In genomic region chr9:100084734-100085133, GRCh38 we compare ENCODE assay signal across 10 cellular contexts. TPM values are rescaled to one million over a fixed set of nuclear protein-coding genes. Genes with fewer than 3 reads are reported as not detected.
A peak's percentile ranks its signal among the peaks of the same experiment; 100 is the strongest.
DNase-seq lines count a peak whose midpoint lies in the region; ATAC-seq and TF ChIP-seq lines count a peak whose summit lies in the region.
"Had no signal": no experiment of that assay in that cellular context is flagged by ENCODE, and none has a peak within 500 bp of the region (broad histone marks: within the 10 kb centered on the region; RNA-seq: fewer than 3 reads in every experiment).

No MANE protein-coding gene starts in this region.

- H3K36me3 Mint-ChIP-seq in effector memory CD8-positive, alpha-beta T cell (ENCODE audit: insufficient read depth): no peaks in the 10 kb centered on the region

- no peak overlapping the region for H3K4me3 ChIP-seq in lower leg skin (ENCODE audit: low read depth, poor library complexity, severe bottlenecking)
- H3K4me3 ChIP-seq in spleen: peak overlapping the region in 2 of 8 donors; percentile 4 to 45
- H3K4me3 ChIP-seq: right lobe of liver had no signal

- peak overlapping the region in 4 of 8 donors; percentile 3 to 69 (median 62) for H3K27ac ChIP-seq in spleen
- H3K27ac ChIP-seq: right lobe of liver had no signal

- H3K36me3 ChIP-seq in spleen: no peaks in the 10 kb centered on the region
- H3K36me3 ChIP-seq: right lobe of liver had no signal

- DNase-seq in effector memory CD8-positive, alpha-beta T cell: no peak
- DNase-seq in NCI-H1417 (lab: John Stamatoyannopoulos, UW) (no peak), lower leg skin (ENCODE audit: low spot score in 2 of 2) (no peak), spleen (no peak), NCI-H1105 (lab: John Stamatoyannopoulos, UW) (no peak)
- DNase-seq: NCI-H1417 treated with DMSO at 0.1 percent for 48 hours, right lobe of liver had no signal

- WGBS in lower leg skin, 2 donors: 78 to 82% methylated on average over 5 of the region's 5 CpGs
- 61 to 80% (median 67%) methylated on average over 5 of the region's 5 CpGs for WGBS in spleen, 5 donors

- peak overlapping the region in 1 of 2 donors; percentile 61 for H3K4me3 Mint-ChIP-seq in effector memory CD8-positive, alpha-beta T cell

- intact Hi-C loops in lower leg skin (cut with DNase I; ENCODE audit: low total_unique reads) (no loop called here), spleen (cut with DNase I; ENCODE audit: low total_unique reads) (loop anchor here (10.0 kb wide), 1 partner anchor 50 kb away; no protein-coding TSS in a partner anchor)

- H3K27ac Mint-ChIP-seq in effector memory CD8-positive, alpha-beta T cell: no peak overlapping the region

- no peaks in the 10 kb centered on the region for H3K9me3 Mint-ChIP-seq in effector memory CD8-positive, alpha-beta T cell

- H3K4me1 Mint-ChIP-seq in effector memory CD8-positive, alpha-beta T cell (ENCODE audit: low read depth in 2 of 2): peaks cover 53 to 88% of the 10 kb centered on the region in 2 donors

- H3K27me3 Mint-ChIP-seq in effector memory CD8-positive, alpha-beta T cell: no peaks in the 10 kb centered on the region

- peaks cover 37 to 100% (median 95%) of the 10 kb centered on the region in 6 donors for H3K4me1 ChIP-seq in spleen

- TF ChIP-seq POLR2A in lower leg skin (IDR thresholded peaks at IDR 0.05) (no peak), spleen (IDR thresholded peaks at IDR 0.05) (no peak)

- ATAC-seq in GM18520 (IDR thresholded peaks at IDR 0.05; ENCODE audit: unreplicated experiment) (peak; percentile 82), GM21447 (IDR thresholded peaks at IDR 0.05; ENCODE audit: unreplicated experiment) (peak; percentile 78), HG03280 (IDR thresholded peaks at IDR 0.05; ENCODE audit: unreplicated experiment) (peak; percentile 78)
- ATAC-seq in effector memory CD8-positive, alpha-beta T cell (replicated peaks): peak; percentile 86
- ATAC-seq: right lobe of liver had no signal

- TF ChIP-seq CTCF in lower leg skin (IDR thresholded peaks at IDR 0.05): no peak
- no peak for TF ChIP-seq CTCF in spleen (IDR thresholded peaks at IDR 0.05 in 8 of 11, conservative IDR thresholded peaks at IDR 0.05 in 3 of 11)

- H3K9me3 ChIP-seq in spleen: no peaks in the 10 kb centered on the region
- H3K9me3 ChIP-seq: right lobe of liver had no signal

- no peaks in the 10 kb centered on the region for H3K27me3 ChIP-seq in spleen (replicated peaks in 1 of 7)
- H3K27me3 ChIP-seq: right lobe of liver had no signal

RNA-seq across cellular contexts. Expression of gene ERP44, which starts 14.1 kb away (rescaled TPM):
- total RNA-seq in lower leg skin (10 to 100 TPM; 10.1 to 15.7 (median 13.0) TPM), spleen (10 to 100 TPM; 16.5 to 21.4 (median 20.8) TPM)
- 10 to 100 TPM in 2 of 3 donors, 1 to 10 TPM in 1; 9.5 to 13.9 (median 10.1) TPM for polyA plus RNA-seq in spleen

RNA-seq across cellular contexts. Expression of gene INVS, which starts 14.3 kb away (rescaled TPM):
- total RNA-seq in lower leg skin (10 to 100 TPM in 2 of 4 donors, 1 to 10 TPM in 2; 8.3 to 14.4 (median 10.8) TPM), spleen (10 to 100 TPM; 18.2 to 49.5 (median 28.4) TPM)
- 1 to 10 TPM; 3.0 to 4.2 (median 3.7) TPM for polyA plus RNA-seq in spleen
